Comparison of ENCODE assay signal across 16 cellular contexts in genomic region chr12:6691473-6691872, GRCh38. TPM values are rescaled to one million over a fixed set of nuclear protein-coding genes. Genes with fewer than 3 reads are reported as not detected.
DNase-seq lines count a peak whose midpoint lies in the region; ATAC-seq and TF ChIP-seq lines count a peak whose summit lies in the region.
"Had no signal": no experiment of that assay in that cellular context is flagged by ENCODE, and none has a peak within 500 bp of the region (broad histone marks: within the 10 kb centered on the region; RNA-seq: fewer than 3 reads in every experiment).

No MANE protein-coding gene starts in this region.

- H3K36me3 Mint-ChIP-seq in activated T-cell treated with anti-CD3 and anti-CD28 coated beads, Interleukin-2, amount 50 U/mL, for 4 hours (ENCODE audit: insufficient read depth) = peaks cover 6% of the 10 kb centered on the region
- H3K36me3 Mint-ChIP-seq in type B pancreatic cell = peaks cover 24% of the 10 kb centered on the region

- no peak for ATAC-seq in activated T-cell treated with anti-CD3 and anti-CD28 coated beads, Interleukin-2, amount 50 U/mL, for 4 hours
- ATAC-seq in foreskin keratinocyte (peak; percentile 1), left colon (no peak), GM19463 (IDR thresholded peaks at IDR 0.05; ENCODE audit: unreplicated experiment) (no peak)
- ATAC-seq: GM12878, left lobe of liver had no signal

- H3K9ac ChIP-seq in SK-N-MC (ENCODE audit: insufficient read length) = no peak overlapping the region

- DNase-seq in activated T-cell treated with anti-CD3 and anti-CD28 coated beads, Interleukin-2, amount 50 U/mL, for 4 hours = no peak
- no peak for DNase-seq in activated T-cell treated with anti-CD3 and anti-CD28 coated beads for 4 hours
- DNase-seq in SK-N-MC (ENCODE audit: low read depth, low spot score) = no peak
- DNase-seq in foreskin keratinocyte = no peak
- no peak for DNase-seq in type B pancreatic cell (ENCODE audit: extremely low spot score, unreplicated experiment)
- DNase-seq in left colon = no peak
- no peak for DNase-seq in DMS153 (lab: John Stamatoyannopoulos, UW)
- DNase-seq: activated naive CD8-positive, alpha-beta T cell treated with anti-CD3 and anti-CD28 coated beads, Interleukin-2, amount 10 ng/mL, durations not matched to agents 7 days and 5 days; MM.1S; T-helper 2 cell; trophoblast cell had no signal

- no peaks in the 10 kb centered on the region for H3K27me3 Mint-ChIP-seq in activated T-cell treated with anti-CD3 and anti-CD28 coated beads, Interleukin-2, amount 50 U/mL, for 4 hours (ENCODE audit: low read depth)
- H3K27me3 Mint-ChIP-seq in type B pancreatic cell = peaks cover 23% of the 10 kb centered on the region
- H3K27me3 Mint-ChIP-seq: activated naive CD8-positive, alpha-beta T cell treated with anti-CD3 and anti-CD28 coated beads, Interleukin-2, amount 10 ng/mL, durations not matched to agents 7 days and 5 days had no signal

- H3K36me3 ChIP-seq in SK-N-MC (ENCODE audit: insufficient read depth, low read length) = no peaks in the 10 kb centered on the region
- H3K36me3 ChIP-seq: neutrophil had no signal

- H3K4me1 ChIP-seq in foreskin keratinocyte = no peaks in the 10 kb centered on the region

- H3K9me3 Mint-ChIP-seq in activated T-cell treated with anti-CD3 and anti-CD28 coated beads, Interleukin-2, amount 50 U/mL, for 4 hours = no peaks in the 10 kb centered on the region
- H3K9me3 Mint-ChIP-seq in type B pancreatic cell = no peaks in the 10 kb centered on the region
- H3K9me3 Mint-ChIP-seq: activated naive CD8-positive, alpha-beta T cell treated with anti-CD3 and anti-CD28 coated beads, Interleukin-2, amount 10 ng/mL, durations not matched to agents 7 days and 5 days had no signal

- peaks cover 27% of the 10 kb centered on the region for H3K4me1 Mint-ChIP-seq in activated T-cell treated with anti-CD3 and anti-CD28 coated beads, Interleukin-2, amount 50 U/mL, for 4 hours (ENCODE audit: low read depth)
- H3K4me1 Mint-ChIP-seq in type B pancreatic cell (ENCODE audit: unreplicated experiment) = peaks cover 16% of the 10 kb centered on the region

- H3K27me3 ChIP-seq in foreskin keratinocyte = no peaks in the 10 kb centered on the region

- H3K4me3 ChIP-seq in SK-N-MC = no peak overlapping the region
- H3K4me3 ChIP-seq: GM12878 had no signal

- H3K4me3 Mint-ChIP-seq in activated T-cell treated with anti-CD3 and anti-CD28 coated beads, Interleukin-2, amount 50 U/mL, for 4 hours = peak overlapping the region; percentile 54
- H3K4me3 Mint-ChIP-seq in type B pancreatic cell = peak overlapping the region; percentile 59

- TF ChIP-seq CTCF in foreskin keratinocyte (conservative IDR thresholded peaks at IDR 0.05) = no peak
- no peak for TF ChIP-seq CTCF in type B pancreatic cell (conservative IDR thresholded peaks at IDR 0.05)

- no peaks in the 10 kb centered on the region for H3K9me3 ChIP-seq in SK-N-MC (ENCODE audit: low read depth, low read length)
- H3K9me3 ChIP-seq: neutrophil had no signal

- H3K27ac Mint-ChIP-seq in type B pancreatic cell = no peak overlapping the region
- H3K27ac Mint-ChIP-seq: activated naive CD8-positive, alpha-beta T cell treated with anti-CD3 and anti-CD28 coated beads, Interleukin-2, amount 10 ng/mL, durations not matched to agents 7 days and 5 days had no signal

- intact Hi-C loops in left colon (cut with DNase I, micrococcal nuclease) = no loop called here

- H3K27ac ChIP-seq in SK-N-MC (peak overlapping the region; percentile 58), foreskin keratinocyte (no peak overlapping the region)
- H3K27ac ChIP-seq: HL-60, neutrophil had no signal

RNA-seq across cellular contexts. Expression of gene ZNF384, which starts 2.3 kb away (rescaled TPM):
- 10 to 100 TPM; 59.7 to 70.2 (median 63.3) TPM for total RNA-seq in activated T-cell treated with anti-CD3 and anti-CD28 coated beads, Interleukin-2, amount 50 U/mL, for 4 hours
- total RNA-seq in foreskin keratinocyte (28.0 and 30.4 TPM in 2 replicates), type B pancreatic cell (ENCODE audit: low replicate concordance) (78.3 and 127 TPM in 2 replicates), left colon (10 to 100 TPM; 47.8 to 51.4 TPM)
- 19.3 and 22.0 TPM in 2 replicates for polyA plus RNA-seq in foreskin keratinocyte

RNA-seq across cellular contexts. Expression of gene PIANP, which starts 9.1 kb away (rescaled TPM):
- total RNA-seq in activated T-cell treated with anti-CD3 and anti-CD28 coated beads, Interleukin-2, amount 50 U/mL, for 4 hours = under 1 TPM; 0.20 to 0.57 (median 0.40) TPM
- 0.04 TPM in 1 of 2 replicates, not detected in the other for total RNA-seq in foreskin keratinocyte
- 0.20 and 0.38 TPM in 2 replicates for polyA plus RNA-seq in foreskin keratinocyte
- total RNA-seq in type B pancreatic cell (ENCODE audit: low replicate concordance) = 0.95 and 3.9 TPM in 2 replicates
- under 1 TPM; 0.52 to 0.67 TPM for total RNA-seq in left colon
- total RNA-seq: left lobe of liver had no signal

RNA-seq across cellular contexts. Expression of gene ING4, which starts 28.6 kb away (rescaled TPM):
- total RNA-seq in activated T-cell treated with anti-CD3 and anti-CD28 coated beads, Interleukin-2, amount 50 U/mL, for 4 hours = 1 to 10 TPM; 5.9 to 7.5 (median 6.9) TPM
- total RNA-seq in foreskin keratinocyte = 9.9 and 16.2 TPM in 2 replicates
- polyA plus RNA-seq in foreskin keratinocyte = 13.7 and 20.2 TPM in 2 replicates
- total RNA-seq in type B pancreatic cell (ENCODE audit: low replicate concordance) = 58.1 and 102 TPM in 2 replicates
- 10 to 100 TPM; 23.6 to 38.9 TPM for total RNA-seq in left colon

RNA-seq across cellular contexts. Expression of gene COPS7A, which starts 32.4 kb away (rescaled TPM):
- total RNA-seq in activated T-cell treated with anti-CD3 and anti-CD28 coated beads, Interleukin-2, amount 50 U/mL, for 4 hours = 10 to 100 TPM; 46.5 to 54.4 (median 48.1) TPM
- total RNA-seq in foreskin keratinocyte (52.0 and 52.7 TPM in 2 replicates), type B pancreatic cell (ENCODE audit: low replicate concordance) (35.4 and 94.5 TPM in 2 replicates), left colon (10 to 100 TPM; 37.2 to 40.8 TPM)
- polyA plus RNA-seq in foreskin keratinocyte = 53.6 and 60.4 TPM in 2 replicates

RNA-seq across cellular contexts. Expression of gene ACRBP, which starts 44.2 kb away (rescaled TPM):
- 1 to 10 TPM in 1 of 3 donors, under 1 TPM in 2; 0.65 to 1.3 (median 0.71) TPM for total RNA-seq in activated T-cell treated with anti-CD3 and anti-CD28 coated beads, Interleukin-2, amount 50 U/mL, for 4 hours
- total RNA-seq in foreskin keratinocyte (0.07 TPM in 1 of 2 replicates, not detected in the other), type B pancreatic cell (ENCODE audit: low replicate concordance) (3.9 and 7.1 TPM in 2 replicates), left colon (1 to 10 TPM; 2.9 to 3.4 TPM)
- 0.09 and 0.11 TPM in 2 replicates for polyA plus RNA-seq in foreskin keratinocyte
